In the genomic region with DNA sequence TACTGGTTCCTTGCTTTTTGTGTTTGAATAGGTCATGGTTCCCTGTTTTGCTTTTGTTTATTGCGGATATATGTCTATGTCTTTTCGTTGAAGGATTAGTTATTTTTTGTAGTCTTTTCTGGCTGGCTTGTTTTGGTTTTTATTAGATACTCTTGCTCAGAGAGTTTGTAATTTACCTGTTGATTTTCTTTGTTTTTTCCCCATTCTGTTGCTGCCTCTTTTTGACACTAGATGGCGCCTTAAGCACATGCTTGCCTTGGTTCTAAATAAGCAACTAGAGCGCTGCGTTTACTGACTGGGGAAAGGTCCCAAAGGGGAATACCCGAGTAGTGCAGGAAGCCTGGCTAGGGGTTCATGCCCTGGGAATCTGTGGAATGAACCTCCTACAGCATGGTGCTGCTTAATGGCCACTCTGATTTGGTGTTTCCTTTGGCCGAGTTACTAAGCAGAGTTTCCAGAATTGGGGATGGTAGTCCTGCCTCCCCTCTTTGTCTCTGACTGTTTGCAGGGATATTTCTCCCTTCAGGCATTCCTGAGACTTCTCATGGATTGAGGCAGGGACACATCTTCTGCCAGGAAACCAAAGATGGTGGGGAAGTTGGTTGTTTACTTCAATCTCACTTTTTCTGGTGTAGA, we compare ENCODE assay signal across 8 cellular contexts.
DNase-seq lines count a peak whose midpoint lies in the region; ATAC-seq and TF ChIP-seq lines count a peak whose summit lies in the region.

No MANE protein-coding gene starts in this region.

- in situ Hi-C loops in transverse colon (cut with MboI; ENCODE audit: low pct_ligation_motif_present in 1 of 4, low pct_unique_long_range_greater_than_20kb in 1 of 4, low sequenced_read_pairs in 3 of 4): no loop called here

- no peak for TF ChIP-seq EP300 in transverse colon (IDR thresholded peaks at IDR 0.05; ENCODE audit: low read depth)

- H3K27me3 ChIP-seq in transverse colon: peaks cover 44% of the 10 kb centered on the region

- H3K27ac ChIP-seq in transverse colon: no peak overlapping the region

- H3K4me3 ChIP-seq in epithelial cell of esophagus (ENCODE audit: low read length) (no peak overlapping the region), transverse colon (no peak overlapping the region)

- no peaks in the 10 kb centered on the region for H3K36me3 ChIP-seq in transverse colon

- H3K4me1 ChIP-seq in transverse colon: no peaks in the 10 kb centered on the region

- WGBS in transverse colon (ENCODE audit: low coverage in 1 of 2), 2 donors: 6 to 23% methylated on average over 5 to 7 of the region's 7 CpGs

- peaks cover 24% of the 10 kb centered on the region in 2 donors for H3K9me3 ChIP-seq in transverse colon

- TF ChIP-seq CTCF in epithelial cell of esophagus (IDR thresholded peaks at IDR 0.05; ENCODE audit: insufficient read depth, low read depth, low read length, missing control alignments): peak; percentile 72
- TF ChIP-seq CTCF in transverse colon (IDR thresholded peaks at IDR 0.05): peak in 3 of 5 experiments; percentile 20 to 27 (median 21)

- TF ChIP-seq POLR2A in transverse colon (IDR thresholded peaks at IDR 0.05): no peak

- intact Hi-C loops in transverse colon (cut with DNase I; ENCODE audit: low total_unique reads): no loop called here

- ATAC-seq in GM21515 (IDR thresholded peaks at IDR 0.05; ENCODE audit: unreplicated experiment) (no peak), GM19035 (IDR thresholded peaks at IDR 0.05; ENCODE audit: unreplicated experiment) (no peak)

- DNase-seq in stimulated activated CD4-positive, alpha-beta T cell treated with anti-CD3 and anti-CD28 coated beads, Interleukin-15, amount 100 ng/mL, for 24 hours: peak; percentile 12
- no peak for DNase-seq in stimulated activated CD4-positive, alpha-beta T cell treated with anti-CD3 and anti-CD28 coated beads, Interleukin-4, amount 100 ng/mL, for 24 hours
- peak; percentile 36 to 70 for DNase-seq in NCI-H524 (lab: John Stamatoyannopoulos, UW)
- peak; percentile 45 for DNase-seq in epithelial cell of esophagus (ENCODE audit: low read depth)
- DNase-seq in transverse colon: no peak
- no peak for DNase-seq in stimulated activated CD4-positive, alpha-beta T cell treated with anti-CD3 and anti-CD28 coated beads, Interleukin-2, amount 100 ng/mL, for 24 hours

Comparison
In these comparisons a context has a peak if more than half of its experiments do, and no peak if none do; other contexts are left out.
1. DNase-seq: peak in stimulated activated CD4-positive, alpha-beta T cell treated with anti-CD3 and anti-CD28 coated beads, Interleukin-15, amount 100 ng/mL, for 24 hours (single experiment), NCI-H524 (2 of 2) and epithelial cell of esophagus (single experiment); none in stimulated activated CD4-positive, alpha-beta T cell treated with anti-CD3 and anti-CD28 coated beads, Interleukin-4, amount 100 ng/mL, for 24 hours (single experiment), transverse colon (single experiment) and stimulated activated CD4-positive, alpha-beta T cell treated with anti-CD3 and anti-CD28 coated beads, Interleukin-2, amount 100 ng/mL, for 24 hours (0 of 2).